ENCODE assay signal across 1 cellular context in the genomic region with DNA sequence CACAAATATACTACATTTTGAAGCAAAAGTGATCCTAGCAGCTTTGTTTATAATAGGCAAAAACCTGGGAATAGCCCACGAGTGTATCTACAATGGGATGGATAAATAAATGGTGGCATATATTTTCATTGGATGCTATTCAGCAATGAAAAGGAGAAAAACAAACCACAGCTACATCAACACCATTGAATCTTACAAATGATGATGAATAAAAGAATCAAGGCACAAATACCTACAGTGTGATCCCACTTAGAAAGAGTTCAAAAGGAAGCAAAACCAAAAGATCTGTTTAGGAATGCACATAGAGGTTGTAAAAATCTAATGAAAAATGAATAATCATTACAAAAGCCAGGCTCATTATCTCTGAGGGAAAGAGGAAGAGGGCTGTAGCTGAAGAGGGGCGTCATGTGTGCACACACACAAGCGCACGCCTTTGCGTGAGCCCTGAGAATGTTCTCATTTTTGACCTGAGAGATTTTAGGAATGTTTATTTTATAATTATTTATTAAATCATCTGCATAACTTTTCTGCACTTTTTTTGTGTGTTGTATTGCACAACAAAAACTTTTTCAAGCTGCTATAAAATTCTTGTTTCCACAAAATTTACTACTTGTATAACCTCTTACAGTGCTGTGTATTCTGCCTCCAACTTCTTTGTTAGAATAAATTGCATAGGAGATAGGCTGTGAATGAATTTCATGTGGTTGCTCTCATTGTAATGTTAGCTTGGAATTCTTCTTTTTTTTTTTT.
TF ChIP-seq lines count a peak whose summit lies in the region.

No MANE protein-coding gene starts in this region.

TF ChIP-seq in K562, 482 proteins besides CTCF, POLR2A, EP300 and RAD21 (continued from another document):
- TF ChIP-seq, protein P1, sequence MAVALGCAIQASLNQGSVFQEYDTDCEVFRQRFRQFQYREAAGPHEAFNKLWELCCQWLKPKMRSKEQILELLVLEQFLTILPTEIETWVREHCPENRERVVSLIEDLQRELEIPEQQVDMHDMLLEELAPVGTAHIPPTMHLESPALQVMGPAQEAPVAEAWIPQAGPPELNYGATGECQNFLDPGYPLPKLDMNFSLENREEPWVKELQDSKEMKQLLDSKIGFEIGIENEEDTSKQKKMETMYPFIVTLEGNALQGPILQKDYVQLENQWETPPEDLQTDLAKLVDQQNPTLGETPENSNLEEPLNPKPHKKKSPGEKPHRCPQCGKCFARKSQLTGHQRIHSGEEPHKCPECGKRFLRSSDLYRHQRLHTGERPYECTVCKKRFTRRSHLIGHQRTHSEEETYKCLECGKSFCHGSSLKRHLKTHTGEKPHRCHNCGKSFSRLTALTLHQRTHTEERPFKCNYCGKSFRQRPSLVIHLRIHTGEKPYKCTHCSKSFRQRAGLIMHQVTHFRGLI (CRISPR knock-in tag; IDR thresholded peaks at IDR 0.05), result 0 out of 2 replicates have a peak, but pooled peaks have one; percentile 35
- TF ChIP-seq MYC (IDR thresholded peaks at IDR 0.05; ENCODE audit: low read depth, low read length) (no peak), MYC (CRISPR knock-in tag; IDR thresholded peaks at IDR 0.05; ENCODE audit: borderline replicate concordance, low read depth) (no peak), DMBX1 (CRISPR knock-in tag; IDR thresholded peaks at IDR 0.05; ENCODE audit: borderline replicate concordance) (peak; percentile 42; the same call in 1 of the 2 replicates), ZNF586 (CRISPR knock-in tag; conservative IDR thresholded peaks at IDR 0.05) (no peak), TAF1 (IDR thresholded peaks at IDR 0.05; ENCODE audit: control insufficient read depth, extremely low read depth, insufficient read depth, low read length, severe bottlenecking) (no peak), L3MBTL2 (IDR thresholded peaks at IDR 0.05) (peak; percentile 17; the same call in 1 of the 2 replicates), NRF1 (conservative IDR thresholded peaks at IDR 0.05 in 1 of 2, IDR thresholded peaks at IDR 0.05 in 1 of 2) (peak in 1 of 2 experiments; percentile 50; a peak in 2 of 4 replicates)
TF ChIP-seq in K562: peak in this region for 17.
